1 cellular context compared by ENCODE assay signal in genomic region chr16:69522041-69522578, GRCh38.
TF ChIP-seq lines count a peak whose summit lies in the region.

No MANE protein-coding gene starts in this region.

TF ChIP-seq in K562, 482 proteins besides CTCF, POLR2A, EP300 and RAD21:
- TF ChIP-seq BCOR (IDR thresholded peaks at IDR 0.05) (0 out of 2 replicates have a peak, but pooled peaks have one; percentile 12), RBM25 (IDR thresholded peaks at IDR 0.05; ENCODE audit: low read depth, low read length, severe bottlenecking) (peak; percentile 45), E2F4 (CRISPR knock-in tag; IDR thresholded peaks at IDR 0.05; ENCODE audit: low read depth) (no peak), ZKSCAN1 (IDR thresholded peaks at IDR 0.05; ENCODE audit: low read depth, low read length) (no peak)
